ENCODE assay signal across 9 cellular contexts in the genomic region with DNA sequence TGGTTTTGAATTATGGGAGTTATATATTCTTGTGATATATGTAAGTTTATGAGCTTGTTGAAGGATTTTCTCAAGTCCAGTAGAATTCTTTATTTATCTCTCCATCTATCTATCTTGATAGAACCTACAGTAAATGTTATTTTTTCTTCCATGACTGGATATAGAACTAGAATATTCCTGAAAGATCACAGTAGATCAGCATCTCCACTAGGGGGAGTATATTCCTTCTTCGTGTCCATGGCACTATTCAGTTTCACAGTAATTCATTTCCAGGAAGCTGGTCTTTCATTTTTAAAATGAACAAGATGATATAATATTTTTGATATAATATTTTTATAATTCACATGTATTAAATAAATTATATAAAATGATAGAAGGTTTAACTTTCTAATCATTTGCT. TPM values are rescaled to one million over a fixed set of nuclear protein-coding genes. Genes with fewer than 3 reads are reported as not detected.
DNase-seq lines count a peak whose midpoint lies in the region; ATAC-seq and TF ChIP-seq lines count a peak whose summit lies in the region.
"Had no signal": no experiment of that assay in that cellular context is flagged by ENCODE, and none has a peak within 500 bp of the region (broad histone marks: within the 10 kb centered on the region; RNA-seq: fewer than 3 reads in every experiment).

No MANE protein-coding gene starts in this region.

- no peaks in the 10 kb centered on the region for H3K27me3 ChIP-seq in suprapubic skin
- no peaks in the 10 kb centered on the region for H3K27me3 ChIP-seq in upper lobe of left lung

- H3K27ac Mint-ChIP-seq in activated naive CD8-positive, alpha-beta T cell treated with anti-CD3 and anti-CD28 coated beads, Interleukin-2, amount 50 U/mL, for 24 hours = no peak overlapping the region
- H3K27ac Mint-ChIP-seq: dendritic cell treated with granulocyte-macrophage colony-stimulating factor and Interleukin-4, amounts not matched to agents 40 ng/mL and 50 ng/mL, for 4 days had no signal

- TF ChIP-seq CTCF in GM20000 (IDR thresholded peaks at IDR 0.05; ENCODE audit: extremely low read depth, missing control alignments) (peak; percentile 30), suprapubic skin (IDR thresholded peaks at IDR 0.05) (peak in 1 of 2 donors; percentile 32), upper lobe of left lung (IDR thresholded peaks at IDR 0.05) (peak in 3 of 6 experiments; percentile 19 to 36 (median 28))

- H3K4me1 ChIP-seq in suprapubic skin (no peaks in the 10 kb centered on the region), upper lobe of left lung (no peaks in the 10 kb centered on the region)

- no peak for ATAC-seq in activated naive CD8-positive, alpha-beta T cell treated with anti-CD3 and anti-CD28 coated beads, Interleukin-2, amount 50 U/mL, for 24 hours
- no peak for ATAC-seq in upper lobe of left lung (ENCODE audit: low FRiP score in 2 of 2)
- ATAC-seq in HG03442 (IDR thresholded peaks at IDR 0.05; ENCODE audit: unreplicated experiment) = no peak

- H3K36me3 ChIP-seq in suprapubic skin = no peaks in the 10 kb centered on the region
- H3K36me3 ChIP-seq in upper lobe of left lung = no peaks in the 10 kb centered on the region

- no peak for TF ChIP-seq POLR2A in suprapubic skin (IDR thresholded peaks at IDR 0.05)
- TF ChIP-seq POLR2A in upper lobe of left lung (IDR thresholded peaks at IDR 0.05) = no peak

- H3K9me3 Mint-ChIP-seq in activated naive CD8-positive, alpha-beta T cell treated with anti-CD3 and anti-CD28 coated beads, Interleukin-2, amount 50 U/mL, for 24 hours = no peaks in the 10 kb centered on the region
- H3K9me3 Mint-ChIP-seq: dendritic cell treated with granulocyte-macrophage colony-stimulating factor and Interleukin-4, amounts not matched to agents 40 ng/mL and 50 ng/mL, for 4 days had no signal

- H3K9me3 ChIP-seq in suprapubic skin (no peaks in the 10 kb centered on the region), upper lobe of left lung (no peaks in the 10 kb centered on the region)

- no peaks in the 10 kb centered on the region for H3K4me1 Mint-ChIP-seq in activated naive CD8-positive, alpha-beta T cell treated with anti-CD3 and anti-CD28 coated beads, Interleukin-2, amount 50 U/mL, for 24 hours

- H3K4me3 Mint-ChIP-seq in activated naive CD8-positive, alpha-beta T cell treated with anti-CD3 and anti-CD28 coated beads, Interleukin-2, amount 50 U/mL, for 24 hours = no peak overlapping the region
- H3K4me3 Mint-ChIP-seq: dendritic cell treated with granulocyte-macrophage colony-stimulating factor and Interleukin-4, amounts not matched to agents 40 ng/mL and 50 ng/mL, for 4 days had no signal

- DNase-seq in GM20000 (ENCODE audit: low spot score) (no peak), NCI-H2081 (lab: John Stamatoyannopoulos, UW) (peak; percentile 17 to 39), astrocyte of the hippocampus (ENCODE audit: low read depth, low spot score) (peak; percentile 40), myocyte (ENCODE audit: low read depth) (peak; percentile 54), suprapubic skin (ENCODE audit: low spot score in 2 of 2) (no peak), upper lobe of left lung (no peak)
- DNase-seq in activated naive CD8-positive, alpha-beta T cell treated with anti-CD3 and anti-CD28 coated beads, Interleukin-2, amount 50 U/mL, for 24 hours = no peak

- WGBS in suprapubic skin = 26% methylated on average over 1 of the region's 1 CpG
- 9 to 20% methylated on average over 1 of the region's 1 CpG for WGBS in upper lobe of left lung, 2 donors

- H3K27ac ChIP-seq in suprapubic skin = no peak overlapping the region
- no peak overlapping the region for H3K27ac ChIP-seq in upper lobe of left lung

- H3K4me3 ChIP-seq in suprapubic skin (no peak overlapping the region), upper lobe of left lung (no peak overlapping the region)

- no peaks in the 10 kb centered on the region for H3K36me3 Mint-ChIP-seq in activated naive CD8-positive, alpha-beta T cell treated with anti-CD3 and anti-CD28 coated beads, Interleukin-2, amount 50 U/mL, for 24 hours (ENCODE audit: low read depth)

- TF ChIP-seq EP300 in suprapubic skin (IDR thresholded peaks at IDR 0.05) = no peak
- TF ChIP-seq EP300 in upper lobe of left lung (IDR thresholded peaks at IDR 0.05) = no peak

- no peaks in the 10 kb centered on the region for H3K27me3 Mint-ChIP-seq in activated naive CD8-positive, alpha-beta T cell treated with anti-CD3 and anti-CD28 coated beads, Interleukin-2, amount 50 U/mL, for 24 hours
- H3K27me3 Mint-ChIP-seq: dendritic cell treated with granulocyte-macrophage colony-stimulating factor and Interleukin-4, amounts not matched to agents 40 ng/mL and 50 ng/mL, for 4 days had no signal

RNA-seq across cellular contexts. Expression of a gene that starts 18.8 kb away (rescaled TPM):
- total RNA-seq in myocyte (0.05 TPM in 1 of 2 replicates, not detected in the other), suprapubic skin (not detected), upper lobe of left lung (not detected)
- not detected for polyA plus RNA-seq in myocyte (2012)

Comparison
In these comparisons a context has a peak if more than half of its experiments do, and no peak if none do; other contexts are left out.
1. DNase-seq: peak in NCI-H2081 (2 of 2), astrocyte of the hippocampus (single experiment) and myocyte (single experiment); none in GM20000 (single experiment), activated naive CD8-positive, alpha-beta T cell treated with anti-CD3 and anti-CD28 coated beads, Interleukin-2, amount 50 U/mL, for 24 hours (single experiment), suprapubic skin (0 of 2) and upper lobe of left lung (0 of 2).